9 cellular contexts compared by ENCODE assay signal in the genomic region with DNA sequence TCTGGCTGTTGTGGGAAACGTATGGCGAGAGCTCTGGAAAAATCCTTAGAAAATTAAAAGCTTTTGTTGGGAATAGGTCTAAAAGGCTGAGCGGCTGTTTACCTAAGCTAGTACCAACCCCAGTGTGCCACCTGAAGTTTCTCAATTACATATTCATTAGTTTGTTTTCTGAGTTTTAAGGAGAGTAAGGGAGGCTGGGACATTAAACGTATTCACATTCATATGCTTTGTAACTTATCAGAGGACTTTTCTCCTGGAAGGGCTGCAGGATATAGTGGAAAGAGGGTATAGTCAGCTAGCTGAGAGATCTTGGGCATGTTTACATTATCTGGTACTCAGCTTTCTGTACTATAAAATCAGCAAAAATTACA. TPM values are rescaled to one million over a fixed set of nuclear protein-coding genes. Genes with fewer than 3 reads are reported as not detected.
DNase-seq lines count a peak whose midpoint lies in the region; ATAC-seq, FAIRE-seq and TF ChIP-seq lines count a peak whose summit lies in the region.
"Had no signal": no experiment of that assay in that cellular context is flagged by ENCODE, and none has a peak within 500 bp of the region (broad histone marks: within the 10 kb centered on the region; RNA-seq: fewer than 3 reads in every experiment).

No MANE protein-coding gene starts in this region.

- ATAC-seq in naive thymus-derived CD4-positive, alpha-beta T cell = no peak
- no peak for ATAC-seq in heart right ventricle

- peak overlapping the region; percentile 65 for H3K9ac ChIP-seq in endodermal cell (ENCODE audit: extremely low read depth, low read length, poor library complexity, severe bottlenecking)

- no peaks in the 10 kb centered on the region for H3K9me3 Mint-ChIP-seq in endodermal cell
- peaks cover 0 to 5% (median 0%) of the 10 kb centered on the region in 11 donors for H3K9me3 Mint-ChIP-seq in naive thymus-derived CD4-positive, alpha-beta T cell

- intact Hi-C loops in naive thymus-derived CD4-positive, alpha-beta T cell (cut with micrococcal nuclease) = no loop called here
- intact Hi-C loops in heart right ventricle (cut with DNase I) = loop anchor here in 2 of 10 donors (10.0 kb wide), 2 partner anchors 243 to 493 kb away; a partner anchor contains a TSS

- H3K27me3 Mint-ChIP-seq in endodermal cell (ENCODE audit: insufficient read depth) = no peaks in the 10 kb centered on the region
- H3K27me3 Mint-ChIP-seq in naive thymus-derived CD4-positive, alpha-beta T cell = peaks cover 56 to 67% (median 63%) of the 10 kb centered on the region in 5 donors

- H3K4me1 Mint-ChIP-seq in endodermal cell = peaks cover 33% of the 10 kb centered on the region
- H3K4me1 Mint-ChIP-seq in naive thymus-derived CD4-positive, alpha-beta T cell = peaks cover 6 to 24% (median 20%) of the 10 kb centered on the region in 7 donors

- no peaks in the 10 kb centered on the region for H3K36me3 Mint-ChIP-seq in endodermal cell (ENCODE audit: low read depth)
- H3K36me3 Mint-ChIP-seq in naive thymus-derived CD4-positive, alpha-beta T cell = peaks cover 0 to 4% (median 0%) of the 10 kb centered on the region in 5 donors

- peak overlapping the region; percentile 69 for H3K4me3 Mint-ChIP-seq in endodermal cell
- H3K4me3 Mint-ChIP-seq in naive thymus-derived CD4-positive, alpha-beta T cell = peak overlapping the region in 9 of 10 donors; percentile 15 to 92 (median 87)

- peak overlapping the region; percentile 92 for H3K27ac Mint-ChIP-seq in endodermal cell
- H3K27ac Mint-ChIP-seq in naive thymus-derived CD4-positive, alpha-beta T cell = no peak overlapping the region

- DNase-seq in AG04450 (ENCODE audit: low read depth, low spot score) = no peak
- peak; percentile 59 for DNase-seq in NCI-H2171 treated with DMSO at 0.1 percent for 48 hours (lab: John Stamatoyannopoulos, UW)
- DNase-seq in endodermal cell = no peak
- no peak for DNase-seq in naive thymus-derived CD4-positive, alpha-beta T cell
- no peak for DNase-seq in NCI-H1048 (lab: John Stamatoyannopoulos, UW)
- no peak for DNase-seq in heart right ventricle
- no peak for DNase-seq in medulla oblongata (ENCODE audit: extremely low spot score)
- DNase-seq in HTR-8/SVneo (ENCODE audit: insufficient read length, low spot score) = no peak
- DNase-seq: activated T-cell treated with anti-CD3 and anti-CD28 coated beads, Interleukin-2, amount 50 U/mL, for 1 hour had no signal

- CTCF ChIA-PET in AG04450 (lab: Charles Lee) = interaction anchor here (1.4 kb wide), 1 partner anchor 46 kb away, joined by 8 read pairs; no protein-coding TSS in a partner anchor
- CTCF ChIA-PET in naive thymus-derived CD4-positive, alpha-beta T cell (lab: Charles Lee) = no interaction called here

- 34% methylated on average over 4 of the region's 4 CpGs; no CpG with 5 or more reads in 1 of the 2 experiments for WGBS in endodermal cell (ENCODE audit: insufficient coverage in 1 of 2, insufficient read length in 1 of 2), 2 experiments
- WGBS in heart right ventricle, 2 donors = 66 to 74% methylated on average over 4 of the region's 4 CpGs

- no peaks in the 10 kb centered on the region; the same call in 1 of the 2 replicates for H3K9me3 ChIP-seq in AG04450 (ENCODE audit: control insufficient read depth, insufficient read depth, low read length)
- no peaks in the 10 kb centered on the region for H3K9me3 ChIP-seq in endodermal cell (ENCODE audit: control insufficient read depth, low read length)
- H3K9me3 ChIP-seq in naive thymus-derived CD4-positive, alpha-beta T cell (ENCODE audit: control insufficient read depth in 2 of 3, low read length in 3 of 3) = no peaks in the 10 kb centered on the region
- no peaks in the 10 kb centered on the region for H3K9me3 ChIP-seq in heart right ventricle

- H3K27me3 ChIP-seq in AG04450 (ENCODE audit: control insufficient read depth, insufficient read depth, low read length) = no peaks in the 10 kb centered on the region
- no peaks in the 10 kb centered on the region for H3K27me3 ChIP-seq in endodermal cell (ENCODE audit: control insufficient read depth, insufficient read depth, low read length, poor library complexity, severe bottlenecking)
- H3K27me3 ChIP-seq in naive thymus-derived CD4-positive, alpha-beta T cell (ENCODE audit: control insufficient read depth in 2 of 2, insufficient read depth in 2 of 2, low read length in 2 of 2) = peaks cover 5 to 8% of the 10 kb centered on the region in 2 donors
- peaks cover 0 to 45% (median 7%) of the 10 kb centered on the region in 7 donors for H3K27me3 ChIP-seq in heart right ventricle

- peak overlapping the region; percentile 94 for H3K27ac ChIP-seq in AG04450 (ENCODE audit: low read depth, low read length)
- H3K27ac ChIP-seq in endodermal cell (ENCODE audit: low read depth, low read length) = no peak overlapping the region
- no peak overlapping the region for H3K27ac ChIP-seq in naive thymus-derived CD4-positive, alpha-beta T cell (ENCODE audit: low read depth, low read length)
- H3K27ac ChIP-seq in heart right ventricle = no peak overlapping the region

- H3K36me3 ChIP-seq in endodermal cell (ENCODE audit: control insufficient read depth, insufficient read depth, low read length) (no peaks in the 10 kb centered on the region), heart right ventricle (no peaks in the 10 kb centered on the region)
- H3K36me3 ChIP-seq in naive thymus-derived CD4-positive, alpha-beta T cell (ENCODE audit: control insufficient read depth in 2 of 3, insufficient read depth in 3 of 3, low read length in 3 of 3) = no peaks in the 10 kb centered on the region

- no peak for FAIRE-seq in HTR-8/SVneo (lab: Jason Lieb, UNC)

- H3K4me3 ChIP-seq in AG04450 (ENCODE audit: low read depth, low read length) = peak overlapping the region; percentile 90
- peak overlapping the region; percentile 83 for H3K4me3 ChIP-seq in endodermal cell (ENCODE audit: low read length)
- H3K4me3 ChIP-seq in naive thymus-derived CD4-positive, alpha-beta T cell (ENCODE audit: low read length) = no peak overlapping the region
- no peak overlapping the region for H3K4me3 ChIP-seq in heart right ventricle

- TF ChIP-seq CTCF in AG04450 (IDR thresholded peaks at IDR 0.05; ENCODE audit: low read depth, low read length) (no peak), endodermal cell (conservative IDR thresholded peaks at IDR 0.05) (no peak), heart right ventricle (IDR thresholded peaks at IDR 0.05) (no peak)

- POLR2A ChIA-PET in AG04450 (lab: Yijun Ruan, JAX) = interaction anchor here (2.0 kb wide), 1 partner anchor 145 kb away, joined by 5 read pairs; no protein-coding TSS in a partner anchor
- POLR2A ChIA-PET in naive thymus-derived CD4-positive, alpha-beta T cell (lab: Charles Lee) = no interaction called here

- H3K4me1 ChIP-seq in endodermal cell (ENCODE audit: control insufficient read depth, insufficient read depth, low read length) (no peaks in the 10 kb centered on the region), heart right ventricle (peaks cover 0 to 31% (median 8%) of the 10 kb centered on the region in 9 donors)
- H3K4me1 ChIP-seq in naive thymus-derived CD4-positive, alpha-beta T cell (ENCODE audit: control insufficient read depth in 2 of 2, insufficient read depth in 2 of 2, low read length in 2 of 2) = peaks cover 5 to 10% of the 10 kb centered on the region in 2 donors

RNA-seq across cellular contexts. Expression of a gene that starts 1.5 kb away (rescaled TPM):
- polyA plus RNA-seq in AG04450 (2011; rRNA removed) (11.2 and 15.7 TPM in 2 replicates), heart right ventricle (10 to 100 TPM in 1 of 2 donors, 1 to 10 TPM in 1; 3.0 to 11.6 TPM)
- 9.7 and 16.4 TPM in 2 replicates for polyA minus RNA-seq in AG04450 (2011; rRNA and poly(A)+ RNA removed)
- total RNA-seq in endodermal cell (100 to 1,000 TPM; 128 to 147 TPM), heart right ventricle (10 to 100 TPM in 5 of 10 donors, 1 to 10 TPM in 5; 3.5 to 16.6 (median 10.2) TPM)
- 37.8 TPM for polyA plus RNA-seq in endodermal cell (2013, experiment 1 of 2)
- polyA plus RNA-seq in endodermal cell (2013, experiment 2 of 2) = 31.3 TPM
- 1 to 10 TPM; 1.8 to 3.6 (median 3.0) TPM for total RNA-seq in naive thymus-derived CD4-positive, alpha-beta T cell
- 1 to 10 TPM in 1 of 2 donors, under 1 TPM in 1; 0.06 to 1.3 TPM for polyA plus RNA-seq in naive thymus-derived CD4-positive, alpha-beta T cell

Comparison
In these comparisons a context has a peak if more than half of its experiments do, and no peak if none do; other contexts are left out.
1. H3K4me3 ChIP-seq: peak in AG04450 (single experiment) and endodermal cell (single experiment); none in naive thymus-derived CD4-positive, alpha-beta T cell (single experiment) and heart right ventricle (0 of 10).
2. RNA of a gene that starts 1.5 kb away (total RNA-seq): 128 to 147 TPM in endodermal cell; 3.5 to 16.6 TPM in heart right ventricle and 1.8 to 3.6 TPM in naive thymus-derived CD4-positive, alpha-beta T cell; every median in the first group is over 4 times any median in the second.